Comparison of ENCODE assay signal across 21 cellular contexts in the genomic region with DNA sequence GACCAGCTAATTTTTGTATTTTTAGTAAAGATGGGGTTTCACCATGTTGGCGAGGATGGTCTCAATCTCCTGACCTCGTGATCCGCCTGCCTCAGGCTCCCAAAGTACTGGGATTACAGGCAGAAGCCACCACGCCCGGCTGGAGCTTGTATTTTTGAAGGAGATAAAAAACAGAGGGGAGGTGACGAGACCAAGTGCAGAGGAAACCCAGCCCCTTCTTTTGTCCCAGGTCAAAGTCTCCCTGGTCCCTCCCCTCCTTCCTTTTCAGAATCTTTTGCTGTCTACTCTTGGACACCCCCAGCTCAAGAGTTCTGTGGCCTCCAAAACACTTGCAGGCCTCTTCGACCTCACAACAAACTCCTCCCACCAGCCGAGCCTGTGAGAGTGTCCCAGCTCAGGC. TPM values are rescaled to one million over a fixed set of nuclear protein-coding genes. Genes with fewer than 3 reads are reported as not detected.
DNase-seq lines count a peak whose midpoint lies in the region; ATAC-seq and TF ChIP-seq lines count a peak whose summit lies in the region.
"Had no signal": no experiment of that assay in that cellular context is flagged by ENCODE, and none has a peak within 500 bp of the region (broad histone marks: within the 10 kb centered on the region; RNA-seq: fewer than 3 reads in every experiment).

No MANE protein-coding gene starts in this region.

- H3K27ac Mint-ChIP-seq in osteocyte (ENCODE audit: unreplicated experiment), result peak overlapping the region; percentile 35
- H3K27ac Mint-ChIP-seq in activated T-cell treated with anti-CD3 and anti-CD28 coated beads, Interleukin-2, amount 50 U/mL, for 24 hours, result no peak overlapping the region
- H3K27ac Mint-ChIP-seq: activated naive CD8-positive, alpha-beta T cell; naive B cell; stimulated activated naive B cell treated with anti-CD40 and anti-IgM and Interleukin-4, amounts not matched to agents 10 μg/mL and 1 μg/mL and 100 μg/mL, for 72 hours had no signal

- H3K9me3 Mint-ChIP-seq in osteocyte (ENCODE audit: unreplicated experiment), result no peaks in the 10 kb centered on the region
- no peaks in the 10 kb centered on the region for H3K9me3 Mint-ChIP-seq in activated T-cell treated with anti-CD3 and anti-CD28 coated beads, Interleukin-2, amount 50 U/mL, for 24 hours
- H3K9me3 Mint-ChIP-seq: stimulated activated naive B cell treated with anti-CD40 and anti-IgM and Interleukin-4, amounts not matched to agents 10 μg/mL and 1 μg/mL and 100 μg/mL, for 72 hours had no signal

- H3K9me3 ChIP-seq in heart left ventricle (no peaks in the 10 kb centered on the region), upper lobe of right lung (no peaks in the 10 kb centered on the region), right lobe of liver (no peaks in the 10 kb centered on the region)
- H3K9me3 ChIP-seq: BE2C had no signal

- H3K36me3 Mint-ChIP-seq in osteocyte (ENCODE audit: unreplicated experiment), result peaks cover 6% of the 10 kb centered on the region
- H3K36me3 Mint-ChIP-seq in activated T-cell treated with anti-CD3 and anti-CD28 coated beads, Interleukin-2, amount 50 U/mL, for 24 hours (ENCODE audit: low read depth), result peaks cover 11% of the 10 kb centered on the region
- H3K36me3 Mint-ChIP-seq: activated naive CD8-positive, alpha-beta T cell; naive B cell had no signal

- no peaks in the 10 kb centered on the region for H3K27me3 Mint-ChIP-seq in osteocyte (ENCODE audit: unreplicated experiment)
- H3K27me3 Mint-ChIP-seq in activated T-cell treated with anti-CD3 and anti-CD28 coated beads, Interleukin-2, amount 50 U/mL, for 24 hours, result no peaks in the 10 kb centered on the region
- H3K27me3 Mint-ChIP-seq: activated naive CD8-positive, alpha-beta T cell; naive B cell; stimulated activated naive B cell treated with anti-CD40 and anti-IgM and Interleukin-4, amounts not matched to agents 10 μg/mL and 1 μg/mL and 100 μg/mL, for 72 hours had no signal

- no peak for TF ChIP-seq CTCF in heart left ventricle (IDR thresholded peaks at IDR 0.05)
- no peak for TF ChIP-seq CTCF in osteocyte (IDR thresholded peaks at IDR 0.05)
- no peak for TF ChIP-seq CTCF in upper lobe of right lung (IDR thresholded peaks at IDR 0.05)
- TF ChIP-seq CTCF in right lobe of liver (IDR thresholded peaks at IDR 0.05), result no peak

- H3K27ac ChIP-seq in heart left ventricle, result peak overlapping the region in 9 of 12 donors; percentile 15 to 69 (median 49)
- peak overlapping the region; percentile 71 for H3K27ac ChIP-seq in upper lobe of right lung
- H3K27ac ChIP-seq in right lobe of liver, result no peak overlapping the region

- no peak for TF ChIP-seq POLR2A in heart left ventricle (IDR thresholded peaks at IDR 0.05)
- TF ChIP-seq POLR2A in erythroblast (IDR thresholded peaks at IDR 0.05; ENCODE audit: low read length), result no peak
- no peak for TF ChIP-seq POLR2A in right lobe of liver (IDR thresholded peaks at IDR 0.05)

- H3K4me3 ChIP-seq in heart left ventricle (no peak overlapping the region), upper lobe of right lung (no peak overlapping the region), right lobe of liver (no peak overlapping the region)
- H3K4me3 ChIP-seq: lung had no signal

- H3K4me1 ChIP-seq in heart left ventricle (peaks cover 0 to 23% (median 6%) of the 10 kb centered on the region in 12 donors), upper lobe of right lung (peaks cover 5% of the 10 kb centered on the region), right lobe of liver (peaks cover 0 to 13% (median 0%) of the 10 kb centered on the region in 4 donors)
- H3K4me1 ChIP-seq: BE2C had no signal

- peaks cover 19% of the 10 kb centered on the region for H3K4me1 Mint-ChIP-seq in osteocyte (ENCODE audit: unreplicated experiment)
- no peaks in the 10 kb centered on the region for H3K4me1 Mint-ChIP-seq in activated T-cell treated with anti-CD3 and anti-CD28 coated beads, Interleukin-2, amount 50 U/mL, for 24 hours (ENCODE audit: low read depth)
- H3K4me1 Mint-ChIP-seq: naive B cell; stimulated activated naive B cell treated with anti-CD40 and anti-IgM and Interleukin-4, amounts not matched to agents 10 μg/mL and 1 μg/mL and 100 μg/mL, for 72 hours had no signal

- peaks cover 0 to 28% (median 10%) of the 10 kb centered on the region in 9 donors for H3K36me3 ChIP-seq in heart left ventricle
- H3K36me3 ChIP-seq in upper lobe of right lung, result no peaks in the 10 kb centered on the region
- no peaks in the 10 kb centered on the region for H3K36me3 ChIP-seq in right lobe of liver
- H3K36me3 ChIP-seq: BE2C had no signal

- peak in 1 of 4 donors; percentile 48 for ATAC-seq in heart left ventricle
- no peak for ATAC-seq in Right ventricle myocardium inferior
- no peak for ATAC-seq in upper lobe of right lung
- ATAC-seq in HG03457 (IDR thresholded peaks at IDR 0.05; ENCODE audit: unreplicated experiment), result no peak
- no peak for ATAC-seq in right lobe of liver
- ATAC-seq: stimulated activated naive B cell treated with anti-CD40 and anti-IgM and Interleukin-4, amounts not matched to agents 10 μg/mL and 1 μg/mL and 100 μg/mL, for 72 hours had no signal

- H3K4me3 Mint-ChIP-seq in osteocyte (ENCODE audit: unreplicated experiment), result no peak overlapping the region
- no peak overlapping the region for H3K4me3 Mint-ChIP-seq in activated T-cell treated with anti-CD3 and anti-CD28 coated beads, Interleukin-2, amount 50 U/mL, for 24 hours
- H3K4me3 Mint-ChIP-seq: activated naive CD8-positive, alpha-beta T cell; stimulated activated naive B cell treated with anti-CD40 and anti-IgM and Interleukin-4, amounts not matched to agents 10 μg/mL and 1 μg/mL and 100 μg/mL, for 72 hours had no signal

- intact Hi-C loops in heart left ventricle (cut with DNase I), result no loop called here
- intact Hi-C loops in Right ventricle myocardium inferior (cut with DNase I), result no loop called here
- intact Hi-C loops in upper lobe of right lung (cut with DNase I), result no loop called here
- intact Hi-C loops in right lobe of liver (cut with DNase I), result no loop called here

- H3K27me3 ChIP-seq in heart left ventricle (no peaks in the 10 kb centered on the region), upper lobe of right lung (no peaks in the 10 kb centered on the region), right lobe of liver (no peaks in the 10 kb centered on the region)
- H3K27me3 ChIP-seq: BE2C had no signal

- DNase-seq in heart left ventricle (no peak), Right ventricle myocardium inferior (ENCODE audit: missing footprints) (no peak), erythroblast (lab: John Stamatoyannopoulos, UW) (peak; percentile 42 to 68), osteocyte (ENCODE audit: extremely low spot score, unreplicated experiment) (no peak), upper lobe of right lung (no peak), right lobe of liver (no peak)
- no peak for DNase-seq in activated T-cell treated with anti-CD3 and anti-CD28 coated beads, Interleukin-2, amount 50 U/mL, for 24 hours
- DNase-seq: BE2C; Calu3; effector memory CD4-positive, alpha-beta T cell; HCEC 1CT; head of caudate nucleus; Karpas-422; naive B cell; NCI-H187 treated with DMSO at 0.1 percent for 48 hours; NCI-H446 treated with DMSO at 0.1 percent for 48 hours; stimulated activated CD4-positive, alpha-beta T cell treated with anti-CD3 and anti-CD28 coated beads, Interleukin-2, amount 100 ng/mL, for 24 hours; stimulated activated naive B cell treated with anti-CD40 and anti-IgM and Interleukin-4, amounts not matched to agents 10 μg/mL and 1 μg/mL and 100 μg/mL, for 72 hours had no signal

- WGBS in heart left ventricle, 4 donors, result 54 to 70% (median 62%) methylated on average over 8 of the region's 8 CpGs
- WGBS in right lobe of liver (ENCODE audit: insufficient coverage, low coverage, low lambda C conversion rate, missing lambda C conversion rate), result 76% methylated on average over 8 of the region's 8 CpGs

RNA-seq across cellular contexts. Expression of a gene that starts 12.2 kb away (rescaled TPM):
- total RNA-seq in heart left ventricle (100 to 1,000 TPM in 1 of 9 donors, 10 to 100 TPM in 8; 37.6 to 103 (median 47.0) TPM), Right ventricle myocardium inferior (43.1 TPM), osteocyte (88.0 and 90.5 TPM in 2 replicates), upper lobe of right lung (79.2 TPM), right lobe of liver (10 to 100 TPM in 5 of 6 experiments, 1 to 10 TPM in 1; 7.9 to 42.6 (median 16.9) TPM)
- 10 to 100 TPM; 19.5 to 54.4 TPM for polyA plus RNA-seq in heart left ventricle

RNA-seq across cellular contexts. Expression of a gene that starts 32.2 kb away (rescaled TPM):
- total RNA-seq in heart left ventricle (100 to 1,000 TPM in 1 of 9 donors, 10 to 100 TPM in 8; 59.7 to 117 (median 72.6) TPM), Right ventricle myocardium inferior (55.4 TPM), osteocyte (175 and 176 TPM in 2 replicates), upper lobe of right lung (115 TPM), right lobe of liver (10 to 100 TPM; 19.9 to 41.8 (median 27.4) TPM)
- 100 to 1,000 TPM in 1 of 2 donors, 10 to 100 TPM in 1; 64.8 to 125 TPM for polyA plus RNA-seq in heart left ventricle

Comparison
In these comparisons a context has a peak if more than half of its experiments do, and no peak if none do; other contexts are left out.
1. DNase-seq: peak in erythroblast (2 of 2); none in heart left ventricle (0 of 5), Right ventricle myocardium inferior (single experiment), osteocyte (single experiment), upper lobe of right lung (single experiment), activated T-cell treated with anti-CD3 and anti-CD28 coated beads, Interleukin-2, amount 50 U/mL, for 24 hours (single experiment) and right lobe of liver (0 of 3).
2. H3K27ac ChIP-seq: peak in heart left ventricle (9 of 12) and upper lobe of right lung (single experiment); none in right lobe of liver (0 of 3).